Comparison of ENCODE assay signal across 20 cellular contexts in the genomic region with DNA sequence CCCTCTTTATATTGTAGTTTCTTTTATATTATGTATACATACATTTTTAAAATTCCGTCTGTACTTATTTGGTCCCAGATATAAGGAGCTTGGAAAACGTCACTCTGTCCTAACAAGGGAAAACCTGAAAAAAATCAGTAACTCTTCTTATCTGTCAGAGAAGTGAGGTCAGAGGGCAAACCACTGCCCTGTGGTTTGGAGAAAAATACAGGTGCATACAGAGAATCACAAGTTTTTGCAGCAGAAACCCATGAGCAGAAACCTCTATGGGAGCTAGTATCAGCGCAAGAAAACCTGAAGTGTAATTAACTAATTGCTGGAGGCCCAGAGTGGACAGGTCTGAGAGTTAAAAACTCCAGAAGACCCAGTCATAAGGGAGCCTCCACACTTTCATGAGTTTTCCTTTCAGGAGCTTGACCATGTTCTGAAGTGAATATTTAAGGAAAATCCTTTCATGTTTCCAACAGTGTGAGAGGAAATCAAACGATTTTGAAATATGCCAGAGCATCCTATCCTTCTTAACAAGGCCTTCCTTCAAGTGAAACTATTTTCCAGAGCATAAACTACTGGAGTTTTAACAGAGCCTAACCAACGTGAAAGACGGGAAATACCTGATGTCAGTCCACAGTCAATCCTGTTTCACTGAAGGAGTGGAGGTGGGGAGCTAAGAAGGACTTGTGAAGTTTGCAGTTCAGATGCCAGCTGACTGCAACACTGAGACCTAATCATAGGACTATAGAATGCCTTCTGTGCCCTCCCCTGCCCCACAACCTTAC.
"Had no signal": no experiment of that assay in that cellular context is flagged by ENCODE, and none has a peak within 500 bp of the region (broad histone marks: within the 10 kb centered on the region; RNA-seq: fewer than 3 reads in every experiment).

No MANE protein-coding gene starts in this region.

- H3K27me3 ChIP-seq: foreskin keratinocyte, stomach, upper lobe of left lung, uterus had no signal

- H3K4me3 Mint-ChIP-seq: dendritic cell treated with granulocyte-macrophage colony-stimulating factor and Interleukin-4, amounts not matched to agents 40 ng/mL and 50 ng/mL, for 4 days; effector memory CD8-positive, alpha-beta T cell; memory B cell; naive B cell; nephron had no signal

- H3K27ac Mint-ChIP-seq: dendritic cell treated with granulocyte-macrophage colony-stimulating factor and Interleukin-4, amounts not matched to agents 40 ng/mL and 50 ng/mL, for 4 days; effector memory CD8-positive, alpha-beta T cell; memory B cell; naive B cell; nephron had no signal

- H3K9ac ChIP-seq: parathyroid adenoma had no signal

- H3K36me3 ChIP-seq: left ventricle myocardium inferior, lower lobe of right lung, stomach, upper lobe of left lung, uterus had no signal

- H3K4me1 ChIP-seq: foreskin keratinocyte, lower lobe of right lung, parathyroid adenoma, psoas muscle, upper lobe of left lung, uterus had no signal

- H3K9me3 ChIP-seq: left ventricle myocardium inferior, lower lobe of right lung, psoas muscle, upper lobe of left lung had no signal

- H2AFZ ChIP-seq: parathyroid adenoma had no signal

- ATAC-seq: effector memory CD8-positive, alpha-beta T cell; foreskin keratinocyte; left cardiac atrium; lower lobe of right lung; psoas muscle had no signal

- H3K27ac ChIP-seq: foreskin keratinocyte, left ventricle myocardium inferior, lower lobe of right lung, parathyroid adenoma, psoas muscle, stomach, upper lobe of left lung, uterus had no signal

- H3K27me3 Mint-ChIP-seq: dendritic cell treated with granulocyte-macrophage colony-stimulating factor and Interleukin-4, amounts not matched to agents 40 ng/mL and 50 ng/mL, for 4 days; effector memory CD8-positive, alpha-beta T cell; memory B cell; naive B cell had no signal

- H3K4me1 Mint-ChIP-seq: memory B cell, naive B cell, nephron had no signal

- H3K4me3 ChIP-seq: left ventricle myocardium inferior, lower lobe of right lung, psoas muscle, stomach, upper lobe of left lung, uterus had no signal

- H3K79me2 ChIP-seq: parathyroid adenoma had no signal

- DNase-seq: effector memory CD8-positive, alpha-beta T cell; erythroblast; foreskin keratinocyte; kidney; left cardiac atrium; left ventricle myocardium inferior; lower lobe of right lung; midbrain; naive B cell; psoas muscle; small intestine; stimulated activated CD4-positive, alpha-beta T cell treated with anti-CD3 and anti-CD28 coated beads, Interleukin-12 subunit alpha, Interleukin-12 subunit beta, amount 100 ng/mL, for 4 hours; stimulated activated naive CD4-positive, alpha-beta T cell; stomach; upper lobe of left lung; uterus had no signal
